Comparison of ENCODE assay signal across 31 cellular contexts in the genomic region with DNA sequence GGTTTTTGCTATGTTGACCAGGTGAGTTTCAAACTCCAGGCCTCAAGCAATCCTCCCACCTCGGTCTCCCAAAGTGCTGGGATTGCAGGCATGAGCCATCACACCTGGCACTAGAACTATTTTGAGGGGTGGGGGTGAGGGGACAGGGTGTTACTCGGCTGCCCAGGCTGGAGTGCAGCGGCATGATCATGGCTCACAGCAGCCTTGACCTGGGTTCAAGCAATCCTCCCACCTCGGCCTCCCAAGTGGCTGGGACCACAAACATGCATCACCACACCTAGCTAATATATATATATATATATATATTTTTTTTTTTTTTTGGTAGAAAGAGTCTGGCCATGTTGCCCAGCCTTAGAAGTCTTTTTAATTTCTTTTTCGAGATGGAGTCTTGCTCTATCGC. TPM values are rescaled to one million over a fixed set of nuclear protein-coding genes. Genes with fewer than 3 reads are reported as not detected.
DNase-seq lines count a peak whose midpoint lies in the region; ATAC-seq, FAIRE-seq and TF ChIP-seq lines count a peak whose summit lies in the region.
"Had no signal": no experiment of that assay in that cellular context is flagged by ENCODE, and none has a peak within 500 bp of the region (broad histone marks: within the 10 kb centered on the region; RNA-seq: fewer than 3 reads in every experiment).

No MANE protein-coding gene starts in this region.

- no peaks in the 10 kb centered on the region for H3K23me2 ChIP-seq in H1 (ENCODE audit: low read depth, low read length)

- WGBS in heart left ventricle, 4 donors: 93 to 97% (median 95%) methylated on average over 6 of the region's 6 CpGs
- WGBS in H1 (ENCODE audit: extremely low coverage in 1 of 2, insufficient coverage in 1 of 2, insufficient read length in 1 of 2, insufficient replicate concordance in 2 of 2, low coverage in 1 of 2, low lambda C conversion rate in 2 of 2, missing lambda C conversion rate in 1 of 2), 2 experiments: 89% methylated on average over 6 of the region's 6 CpGs; no CpG with 5 or more reads in 1 of the 2 experiments
- 84 to 90% (median 86%) methylated on average over 6 of the region's 6 CpGs for WGBS in psoas muscle, 3 donors
- WGBS in stomach, 5 donors: 86 to 95% (median 93%) methylated on average over 6 of the region's 6 CpGs

- TF ChIP-seq EP300 in H1 (IDR thresholded peaks at IDR 0.05; ENCODE audit: borderline replicate concordance in 1 of 2, low read depth in 2 of 2, low read length in 2 of 2): no peak
- TF ChIP-seq EP300 in stomach (IDR thresholded peaks at IDR 0.05): no peak

- 0 out of 2 replicates have a peak overlapping the region, but pooled peaks have one; percentile 66 for H2BK20ac ChIP-seq in H1 (ENCODE audit: low read length)

- no peak overlapping the region for H3K4me3 ChIP-seq in left ventricle myocardium inferior
- no peak overlapping the region for H3K4me3 ChIP-seq in heart left ventricle
- H3K4me3 ChIP-seq in H1 (ENCODE audit: extremely low read depth in 1 of 4, insufficient read depth in 2 of 4, low read depth in 3 of 4, low read length in 4 of 4): no peak overlapping the region
- H3K4me3 ChIP-seq in psoas muscle: no peak overlapping the region
- H3K4me3 ChIP-seq in stomach: no peak overlapping the region
- H3K4me3 ChIP-seq: A549, SJSA1 had no signal

- DNase-seq in left ventricle myocardium inferior (no peak), heart left ventricle (no peak), H1 (ENCODE audit: low read depth in 1 of 2, low spot score in 2 of 2) (no peak), posterior vena cava (ENCODE audit: low spot score) (peak; percentile 59), psoas muscle (no peak), kidney tubule cell (ENCODE audit: low spot score) (no peak), stomach (no peak)
- DNase-seq: AML-193; Caco-2; CD8-positive, alpha-beta T cell; DMS79; GF-D8; NCI-H1048; NCI-H1417 treated with DMSO at 0.1 percent for 48 hours; NCI-H1694 treated with DMSO at 0.1 percent for 48 hours; NCI-H2081; NCI-H2171; NCI-H226; NCI-H510A; NCI-H69; Right ventricle myocardium superior; RPMI8226 had no signal

- H2AFZ ChIP-seq in H1 (ENCODE audit: low read length): no peak overlapping the region

- H3K27ac ChIP-seq in left ventricle myocardium inferior (replicated peaks) (peak overlapping the region; percentile 84), heart left ventricle (peak overlapping the region in 2 of 12 donors; percentile 2 to 82), H1 (ENCODE audit: low read depth, low read length) (no peak overlapping the region), psoas muscle (no peak overlapping the region), stomach (no peak overlapping the region)
- H3K27ac ChIP-seq: A549, C4-2B, HL-60, SJSA1 had no signal

- TF ChIP-seq POLR2A in heart left ventricle (IDR thresholded peaks at IDR 0.05): no peak
- TF ChIP-seq POLR2A in H1 (IDR thresholded peaks at IDR 0.05; ENCODE audit: control extremely low read depth in 1 of 2, low read depth in 2 of 2, low read length in 2 of 2): no peak
- no peak for TF ChIP-seq POLR2A in stomach (IDR thresholded peaks at IDR 0.05)

- TF ChIP-seq RAD21 in H1 (IDR thresholded peaks at IDR 0.05 in 1 of 2, conservative IDR thresholded peaks at IDR 0.05 in 1 of 2; ENCODE audit: low read depth in 2 of 2, low read length in 2 of 2): no peak

- intact Hi-C loops in left ventricle myocardium inferior (cut with micrococcal nuclease): no loop called here
- intact Hi-C loops in heart left ventricle (cut with DNase I): no loop called here
- intact Hi-C loops in posterior vena cava (cut with DNase I): no loop called here
- intact Hi-C loops in psoas muscle (cut with DNase I): no loop called here
- intact Hi-C loops in stomach (cut with DNase I; ENCODE audit: low total_unique reads): no loop called here

- ATAC-seq in heart left ventricle (no peak), psoas muscle (no peak)
- ATAC-seq: A549; CD8-positive, alpha-beta T cell; HCT116 had no signal

- H3K9me3 ChIP-seq in left ventricle myocardium inferior (replicated peaks): no peaks in the 10 kb centered on the region
- no peaks in the 10 kb centered on the region for H3K9me3 ChIP-seq in heart left ventricle
- peaks cover 5 to 6% of the 10 kb centered on the region in 2 experiments; a peak in 3 of 4 replicates for H3K9me3 ChIP-seq in H1 (ENCODE audit: insufficient read depth in 2 of 2, low read depth in 1 of 2, low read length in 1 of 2)
- H3K9me3 ChIP-seq in psoas muscle: no peaks in the 10 kb centered on the region
- H3K9me3 ChIP-seq in stomach: no peaks in the 10 kb centered on the region
- H3K9me3 ChIP-seq: A549, SJSA1 had no signal

- no peak for TF ChIP-seq CTCF in left ventricle myocardium inferior (IDR thresholded peaks at IDR 0.05; ENCODE audit: borderline replicate concordance)
- no peak for TF ChIP-seq CTCF in heart left ventricle (IDR thresholded peaks at IDR 0.05)
- no peak for TF ChIP-seq CTCF in H1 (IDR thresholded peaks at IDR 0.05; ENCODE audit: control extremely low read depth in 1 of 3, insufficient read depth in 1 of 3, low read depth in 1 of 3, low read length in 3 of 3)
- TF ChIP-seq CTCF in psoas muscle (IDR thresholded peaks at IDR 0.05): no peak
- no peak for TF ChIP-seq CTCF in stomach (IDR thresholded peaks at IDR 0.05)

- H2BK120ac ChIP-seq in H1 (replicated peaks; ENCODE audit: low read depth, low read length): no peak overlapping the region

- H4K8ac ChIP-seq in H1 (ENCODE audit: extremely low read depth, insufficient read depth, low read length): no peak overlapping the region

- POLR2A ChIA-PET in H1 (lab: Charles Lee; ENCODE audit: partially characterized antibody): no interaction called here

- no peak overlapping the region for H3K23ac ChIP-seq in H1 (ENCODE audit: insufficient read length)

- H2BK5ac ChIP-seq in H1 (ENCODE audit: low read depth, low read length): no peak overlapping the region

- no peak overlapping the region for H2BK15ac ChIP-seq in H1 (ENCODE audit: low read length)

- H3K4me2 ChIP-seq in H1 (ENCODE audit: insufficient read depth in 1 of 2, low read depth in 2 of 2, low read length in 2 of 2): no peak overlapping the region
- H3K4me2 ChIP-seq: A549 had no signal

- no peak for FAIRE-seq in H1 (lab: Jason Lieb, UNC)
- FAIRE-seq: A549, GM12891, GM19239 had no signal

- H3K4me1 ChIP-seq in left ventricle myocardium inferior (peaks cover 31% of the 10 kb centered on the region), heart left ventricle (peaks cover 0 to 41% (median 19%) of the 10 kb centered on the region in 12 donors), H1 (replicated peaks in 1 of 4; ENCODE audit: control insufficient read depth in 3 of 4, insufficient read depth in 4 of 4, low read length in 3 of 4) (peaks cover 7 to 35% (median 29%) of the 10 kb centered on the region in 4 experiments), psoas muscle (peaks cover 8% of the 10 kb centered on the region), stomach (peaks cover 0 to 29% (median 9%) of the 10 kb centered on the region in 4 donors)
- H3K4me1 ChIP-seq: A549 had no signal

- H3K56ac ChIP-seq in H1 (replicated peaks; ENCODE audit: insufficient read length, low read depth, low read length): no peak overlapping the region

- CTCF ChIA-PET in H1 (lab: Charles Lee; ENCODE audit: partially characterized antibody): interaction anchor here (0.8 to 5.6 kb wide), 4 partner anchors 9 to 33 kb away, joined by 3 to 22 read pairs (median 3); no protein-coding TSS in a partner anchor

- H3K79me1 ChIP-seq in H1 (ENCODE audit: low read depth, low read length): no peaks in the 10 kb centered on the region

- no peak overlapping the region for H3K4ac ChIP-seq in H1 (replicated peaks; ENCODE audit: insufficient read length, low read depth, low read length)

- no peaks in the 10 kb centered on the region for H3K79me2 ChIP-seq in H1 (ENCODE audit: control insufficient read depth in 1 of 2, insufficient read depth in 2 of 2, low read length in 2 of 2)

- no peak overlapping the region for H3K18ac ChIP-seq in H1 (ENCODE audit: extremely low read depth, low read length)

- no peak overlapping the region for H4K5ac ChIP-seq in H1 (ENCODE audit: insufficient read length, low read depth, low read length)

- H2BK12ac ChIP-seq in H1 (ENCODE audit: low read depth, low read length): peak overlapping the region; percentile 44; the same call in 1 of the 2 replicates

- H4K20me1 ChIP-seq in H1 (replicated peaks in 1 of 2; ENCODE audit: control insufficient read depth in 1 of 2, insufficient read depth in 2 of 2, low read length in 2 of 2): no peaks in the 10 kb centered on the region

- H3K36me3 ChIP-seq in left ventricle myocardium inferior (no peaks in the 10 kb centered on the region), heart left ventricle (no peaks in the 10 kb centered on the region), H1 (ENCODE audit: control insufficient read depth in 2 of 4, insufficient read depth in 4 of 4, low read length in 3 of 4) (no peaks in the 10 kb centered on the region), psoas muscle (ENCODE audit: insufficient read depth in 1 of 2, low read depth in 1 of 2) (no peaks in the 10 kb centered on the region), stomach (no peaks in the 10 kb centered on the region)
- H3K36me3 ChIP-seq: SJSA1 had no signal

- H3K27me3 ChIP-seq in left ventricle myocardium inferior (ENCODE audit: low read depth) (no peaks in the 10 kb centered on the region), heart left ventricle (no peaks in the 10 kb centered on the region), H1 (replicated peaks in 1 of 4; ENCODE audit: control insufficient read depth in 3 of 4, extremely low read depth in 1 of 4, insufficient read depth in 3 of 4, low read length in 3 of 4) (no peaks in the 10 kb centered on the region), psoas muscle (ENCODE audit: insufficient read depth in 3 of 3, low read length in 2 of 3) (peaks cover 0 to 26% (median 3%) of the 10 kb centered on the region in 3 donors), stomach (no peaks in the 10 kb centered on the region)

- no peak overlapping the region for H3K9ac ChIP-seq in H1 (replicated peaks in 1 of 4; ENCODE audit: extremely low read depth in 1 of 4, low read depth in 3 of 4, low read length in 3 of 4)

- no peak overlapping the region for H3K14ac ChIP-seq in H1 (ENCODE audit: insufficient read length)

- H2AK5ac ChIP-seq in H1 (ENCODE audit: low read depth, low read length): no peak overlapping the region

- peak overlapping the region; percentile 38 for H4K91ac ChIP-seq in H1 (replicated peaks; ENCODE audit: insufficient read length, low read length)

RNA-seq across cellular contexts. Expression of gene IFITM3, which starts 17.1 kb away (rescaled TPM):
- 259 TPM for total RNA-seq in left ventricle myocardium inferior
- total RNA-seq in heart left ventricle: 100 to 1,000 TPM; 144 to 781 (median 214) TPM
- 100 to 1,000 TPM; 501 to 873 TPM for polyA plus RNA-seq in heart left ventricle
- 230 and 238 TPM in 2 replicates for total RNA-seq in H1 (2021; fragmentation: NEBNext Ultra II Directional; extraction: Animal tissue kit (Norgen Biotek cat#: 25700))
- 666 and 779 TPM in 2 replicates for polyA plus RNA-seq in H1 (2011; rRNA removed)
- polyA plus RNA-seq in H1 (2011; cell fraction: cytosol; rRNA removed): 365 TPM
- polyA plus RNA-seq in H1 (2011; cell fraction: nucleus; rRNA removed): 320 TPM
- polyA plus RNA-seq in H1 (2012, experiment 1 of 2): 512 to 625 TPM (median 570 TPM) in 4 replicates
- 529 TPM for polyA plus RNA-seq in H1 (2012, experiment 2 of 2)
- 497 TPM for polyA plus RNA-seq in H1 (2013, experiment 1 of 2)
- polyA plus RNA-seq in H1 (2013, experiment 2 of 2): 568 TPM
- polyA minus RNA-seq in H1 (2011; rRNA and poly(A)+ RNA removed): 133 and 217 TPM in 2 replicates
- 219 TPM for polyA minus RNA-seq in H1 (2011; cell fraction: cytosol; rRNA and poly(A)+ RNA removed)
- 99.5 TPM for polyA minus RNA-seq in H1 (2011; cell fraction: nucleus; rRNA and poly(A)+ RNA removed)
- total RNA-seq in posterior vena cava: 1,000 to 10,000 TPM; 1,080 to 1,276 TPM
- 100 to 1,000 TPM; 136 to 234 (median 202) TPM for total RNA-seq in psoas muscle
- 100 to 1,000 TPM; 186 to 557 (median 260) TPM for polyA plus RNA-seq in psoas muscle
- 100 to 1,000 TPM in 3 of 5 donors, 10 to 100 TPM in 2; 11.9 to 271 (median 127) TPM for total RNA-seq in stomach
- polyA plus RNA-seq in stomach: 1,000 to 10,000 TPM in 1 of 3 donors, 100 to 1,000 TPM in 2; 538 to 1,128 (median 677) TPM

RNA-seq across cellular contexts. Expression of gene IFITM1, which starts 23.9 kb away (rescaled TPM):
- total RNA-seq in left ventricle myocardium inferior: 83.5 TPM
- total RNA-seq in heart left ventricle: 100 to 1,000 TPM in 6 of 9 donors, 10 to 100 TPM in 3; 61.3 to 277 (median 127) TPM
- 100 to 1,000 TPM; 158 to 278 TPM for polyA plus RNA-seq in heart left ventricle
- total RNA-seq in H1 (2021; fragmentation: NEBNext Ultra II Directional; extraction: Animal tissue kit (Norgen Biotek cat#: 25700)): 394 and 417 TPM in 2 replicates
- 1,464 and 1,887 TPM in 2 replicates for polyA plus RNA-seq in H1 (2011; rRNA removed)
- polyA plus RNA-seq in H1 (2011; cell fraction: cytosol; rRNA removed): 1,079 TPM
- polyA plus RNA-seq in H1 (2011; cell fraction: nucleus; rRNA removed): 974 TPM
- 247 to 559 TPM (median 446 TPM) in 4 replicates for polyA plus RNA-seq in H1 (2012, experiment 1 of 2)
- polyA plus RNA-seq in H1 (2012, experiment 2 of 2): 534 TPM
- 788 TPM for polyA plus RNA-seq in H1 (2013, experiment 1 of 2)
- 902 TPM for polyA plus RNA-seq in H1 (2013, experiment 2 of 2)
- 336 and 605 TPM in 2 replicates for polyA minus RNA-seq in H1 (2011; rRNA and poly(A)+ RNA removed)
- polyA minus RNA-seq in H1 (2011; cell fraction: cytosol; rRNA and poly(A)+ RNA removed): 285 TPM
- polyA minus RNA-seq in H1 (2011; cell fraction: nucleus; rRNA and poly(A)+ RNA removed): 204 TPM
- total RNA-seq in posterior vena cava: 100 to 1,000 TPM; 205 to 275 TPM
- total RNA-seq in psoas muscle: 100 to 1,000 TPM in 1 of 4 donors, 10 to 100 TPM in 3; 44.0 to 105 (median 71.3) TPM
- 100 to 1,000 TPM in 1 of 3 donors, 10 to 100 TPM in 2; 39.7 to 107 (median 69.7) TPM for polyA plus RNA-seq in psoas muscle
- total RNA-seq in stomach: 10 to 100 TPM in 4 of 5 donors, 1 to 10 TPM in 1; 7.0 to 59.8 (median 17.3) TPM
- polyA plus RNA-seq in stomach: 100 to 1,000 TPM in 2 of 3 donors, 10 to 100 TPM in 1; 79.9 to 224 (median 119) TPM

RNA-seq across cellular contexts. Expression of gene IFITM2, which starts 30.1 kb away (rescaled TPM):
- 160 TPM for total RNA-seq in left ventricle myocardium inferior
- total RNA-seq in heart left ventricle: 100 to 1,000 TPM; 116 to 412 (median 149) TPM
- polyA plus RNA-seq in heart left ventricle: 100 to 1,000 TPM; 270 to 501 TPM
- 363 and 399 TPM in 2 replicates for total RNA-seq in H1 (2021; fragmentation: NEBNext Ultra II Directional; extraction: Animal tissue kit (Norgen Biotek cat#: 25700))
- 764 and 902 TPM in 2 replicates for polyA plus RNA-seq in H1 (2011; rRNA removed)
- polyA plus RNA-seq in H1 (2011; cell fraction: cytosol; rRNA removed): 381 TPM
- 326 TPM for polyA plus RNA-seq in H1 (2011; cell fraction: nucleus; rRNA removed)
- polyA plus RNA-seq in H1 (2012, experiment 1 of 2): 487 to 716 TPM (median 624 TPM) in 4 replicates
- polyA plus RNA-seq in H1 (2012, experiment 2 of 2): 666 TPM
- 1,170 TPM for polyA plus RNA-seq in H1 (2013, experiment 1 of 2)
- 1,490 TPM for polyA plus RNA-seq in H1 (2013, experiment 2 of 2)
- 220 and 246 TPM in 2 replicates for polyA minus RNA-seq in H1 (2011; rRNA and poly(A)+ RNA removed)
- 86.5 TPM for polyA minus RNA-seq in H1 (2011; cell fraction: cytosol; rRNA and poly(A)+ RNA removed)
- 58.9 TPM for polyA minus RNA-seq in H1 (2011; cell fraction: nucleus; rRNA and poly(A)+ RNA removed)
- total RNA-seq in posterior vena cava: 100 to 1,000 TPM; 647 to 724 TPM
- 100 to 1,000 TPM; 131 to 161 (median 136) TPM for total RNA-seq in psoas muscle
- 100 to 1,000 TPM; 109 to 371 (median 181) TPM for polyA plus RNA-seq in psoas muscle
- total RNA-seq in stomach: 10 to 100 TPM in 4 of 5 donors, 1 to 10 TPM in 1; 8.8 to 61.7 (median 12.9) TPM
- 100 to 1,000 TPM; 276 to 394 (median 344) TPM for polyA plus RNA-seq in stomach

RNA-seq across cellular contexts. Expression of gene B4GALNT4, which starts 31.6 kb away (rescaled TPM):
- total RNA-seq in left ventricle myocardium inferior: 1.5 TPM
- 1 to 10 TPM in 2 of 9 donors, under 1 TPM in 5, not detected in 2; 0.28 to 1.9 (median 0.67) TPM for total RNA-seq in heart left ventricle
- under 1 TPM; 0.68 to 0.91 TPM for polyA plus RNA-seq in heart left ventricle
- total RNA-seq in H1 (2021; fragmentation: NEBNext Ultra II Directional; extraction: Animal tissue kit (Norgen Biotek cat#: 25700)): 76.3 and 89.0 TPM in 2 replicates
- polyA plus RNA-seq in H1 (2011; rRNA removed): 40.9 and 69.4 TPM in 2 replicates
- 62.2 TPM for polyA plus RNA-seq in H1 (2011; cell fraction: cytosol; rRNA removed)
- polyA plus RNA-seq in H1 (2011; cell fraction: nucleus; rRNA removed): 329 TPM
- polyA plus RNA-seq in H1 (2012, experiment 1 of 2): 55.4 to 118 TPM (median 90.1 TPM) in 4 replicates
- polyA plus RNA-seq in H1 (2012, experiment 2 of 2): 69.9 TPM
- 55.2 TPM for polyA plus RNA-seq in H1 (2013, experiment 1 of 2)
- 48.0 TPM for polyA plus RNA-seq in H1 (2013, experiment 2 of 2)
- 6.4 and 7.0 TPM in 2 replicates for polyA minus RNA-seq in H1 (2011; rRNA and poly(A)+ RNA removed)
- 19.7 TPM for polyA minus RNA-seq in H1 (2011; cell fraction: cytosol; rRNA and poly(A)+ RNA removed)
- polyA minus RNA-seq in H1 (2011; cell fraction: nucleus; rRNA and poly(A)+ RNA removed): 37.0 TPM
- 1 to 10 TPM in 1 of 2 donors, under 1 TPM in 1; 0.52 to 1.8 TPM for total RNA-seq in posterior vena cava
- total RNA-seq in psoas muscle: under 1 TPM in 3 of 4 donors, not detected in 1; 0.06 to 0.12 (median 0.06) TPM
- under 1 TPM; 0.04 to 0.27 (median 0.05) TPM for polyA plus RNA-seq in psoas muscle
- 1 to 10 TPM in 2 of 5 donors, under 1 TPM in 1, not detected in 2; 0.45 to 7.5 (median 4.2) TPM for total RNA-seq in stomach
- 1 to 10 TPM; 2.4 to 8.8 (median 4.4) TPM for polyA plus RNA-seq in stomach
- total RNA-seq: SJSA1 had no signal
- polyA plus RNA-seq: IgD-negative memory B cell had no signal

RNA-seq across cellular contexts. Expression of gene IFITM5, which starts 38.4 kb away (rescaled TPM):
- not detected for total RNA-seq in left ventricle myocardium inferior
- total RNA-seq in heart left ventricle: not detected
- polyA plus RNA-seq in heart left ventricle: not detected
- not detected in 2 replicates for total RNA-seq in H1 (2021; fragmentation: NEBNext Ultra II Directional; extraction: Animal tissue kit (Norgen Biotek cat#: 25700))
- polyA plus RNA-seq in H1 (2011; rRNA removed): 0.50 TPM in 1 of 2 replicates, not detected in the other
- 0.21 TPM for polyA plus RNA-seq in H1 (2011; cell fraction: cytosol; rRNA removed)
- 0.30 TPM for polyA plus RNA-seq in H1 (2011; cell fraction: nucleus; rRNA removed)
- polyA plus RNA-seq in H1 (2012, experiment 1 of 2): 0.33 TPM in 1 of 4 replicates, not detected in the others
- not detected for polyA plus RNA-seq in H1 (2012, experiment 2 of 2)
- polyA plus RNA-seq in H1 (2013, experiment 1 of 2): 0.26 TPM
- polyA plus RNA-seq in H1 (2013, experiment 2 of 2): 0.11 TPM
- not detected in 2 replicates for polyA minus RNA-seq in H1 (2011; rRNA and poly(A)+ RNA removed)
- not detected for polyA minus RNA-seq in H1 (2011; cell fraction: cytosol; rRNA and poly(A)+ RNA removed)
- not detected for polyA minus RNA-seq in H1 (2011; cell fraction: nucleus; rRNA and poly(A)+ RNA removed)
- total RNA-seq in posterior vena cava: not detected
- not detected for total RNA-seq in psoas muscle
- not detected for polyA plus RNA-seq in psoas muscle
- total RNA-seq in stomach: under 1 TPM in 1 of 5 donors, not detected in 4; 0.73 TPM
- polyA plus RNA-seq in stomach: not detected
- total RNA-seq: Caco-2; CD8-positive, alpha-beta T cell; H4; Right ventricle myocardium superior; SJSA1 had no signal
- polyA plus RNA-seq: A549, IgD-negative memory B cell had no signal
